In genomic region chr18:4074647-4075046, GRCh38 we compare ENCODE assay signal across 26 cellular contexts.
"Had no signal": no experiment of that assay in that cellular context is flagged by ENCODE, and none has a peak within 500 bp of the region (broad histone marks: within the 10 kb centered on the region; RNA-seq: fewer than 3 reads in every experiment).

No MANE protein-coding gene starts in this region.

- DNase-seq: activated CD4-positive, alpha-beta T cell treated with anti-CD3 and anti-CD28 coated beads for 1 hour; activated CD4-positive, alpha-beta T cell treated with anti-CD3 and anti-CD28 coated beads, Interleukin-2, amount 50 U/mL, for 4 hours; activated CD8-positive, alpha-beta memory T cell treated with anti-CD3 and anti-CD28 coated beads for 24 hours; activated CD8-positive, alpha-beta memory T cell treated with anti-CD3 and anti-CD28 coated beads, Interleukin-2, amount 50 U/mL, for 48 hours; activated naive CD4-positive, alpha-beta T cell treated with anti-CD3 and anti-CD28 coated beads for 36 hours; activated naive CD8-positive, alpha-beta T cell treated with anti-CD3 and anti-CD28 coated beads, Interleukin-2, amount 10 ng/mL, durations not matched to agents 7 days and 5 days; activated T-cell treated with anti-CD3 and anti-CD28 coated beads, Interleukin-2, amount 50 U/mL, for 4 hours; amygdala; body of pancreas; caudate nucleus; effector CD4-positive, alpha-beta T cell; heart right ventricle; naive thymus-derived CD8-positive, alpha-beta T cell; sigmoid colon; stimulated activated CD4-positive, alpha-beta T cell treated with anti-CD3 and anti-CD28 coated beads, Interleukin-4, amount 100 ng/mL, for 1 hour; stimulated activated naive CD4-positive, alpha-beta T cell; T-helper 1 cell; upper lobe of left lung had no signal

- H3K27me3 Mint-ChIP-seq: activated naive CD8-positive, alpha-beta T cell treated with anti-CD3 and anti-CD28 coated beads, Interleukin-2, amount 10 ng/mL, durations not matched to agents 7 days and 5 days had no signal

- H3K4me1 Mint-ChIP-seq: activated naive CD8-positive, alpha-beta T cell treated with anti-CD3 and anti-CD28 coated beads, Interleukin-2, amount 10 ng/mL, durations not matched to agents 7 days and 5 days; naive thymus-derived CD8-positive, alpha-beta T cell had no signal

- H3K27me3 ChIP-seq: body of pancreas, neural progenitor cell, sigmoid colon, upper lobe of left lung had no signal

- H3K36me3 Mint-ChIP-seq: activated naive CD8-positive, alpha-beta T cell treated with anti-CD3 and anti-CD28 coated beads, Interleukin-2, amount 10 ng/mL, durations not matched to agents 7 days and 5 days; mesothelial cell of epicardium; naive thymus-derived CD8-positive, alpha-beta T cell; neural progenitor cell had no signal

- H3K9me3 Mint-ChIP-seq: activated naive CD4-positive, alpha-beta T cell treated with anti-CD3 and anti-CD28 coated beads for 36 hours; activated naive CD8-positive, alpha-beta T cell treated with anti-CD3 and anti-CD28 coated beads, Interleukin-2, amount 10 ng/mL, durations not matched to agents 7 days and 5 days; activated T-cell treated with anti-CD3 and anti-CD28 coated beads, Interleukin-2, amount 50 U/mL, for 4 hours; dendritic cell treated with granulocyte-macrophage colony-stimulating factor and Interleukin-4, amounts not matched to agents 40 ng/mL and 50 ng/mL, for 4 days; naive thymus-derived CD8-positive, alpha-beta T cell; neural progenitor cell had no signal

- H3K9me3 ChIP-seq: body of pancreas, heart right ventricle, sigmoid colon, thoracic aorta, upper lobe of left lung had no signal

- H3K27ac ChIP-seq: body of pancreas, heart right ventricle, neural progenitor cell, sigmoid colon, thoracic aorta, upper lobe of left lung had no signal

- H3K4me1 ChIP-seq: body of pancreas, heart right ventricle, sigmoid colon, upper lobe of left lung had no signal

- H3K36me3 ChIP-seq: heart right ventricle, neural progenitor cell, sigmoid colon, thoracic aorta, upper lobe of left lung had no signal

- H3K4me3 ChIP-seq: body of pancreas, heart right ventricle, lung, neural progenitor cell, sigmoid colon, thoracic aorta, upper lobe of left lung had no signal

- ATAC-seq: activated T-cell treated with anti-CD3 and anti-CD28 coated beads, Interleukin-2, amount 50 U/mL, for 4 hours; body of pancreas; heart right ventricle; left lobe of liver; naive thymus-derived CD8-positive, alpha-beta T cell had no signal

- H3K4me2 ChIP-seq: neural progenitor cell had no signal

- H3K4me3 Mint-ChIP-seq: activated naive CD4-positive, alpha-beta T cell treated with anti-CD3 and anti-CD28 coated beads for 36 hours; activated naive CD8-positive, alpha-beta T cell treated with anti-CD3 and anti-CD28 coated beads, Interleukin-2, amount 10 ng/mL, durations not matched to agents 7 days and 5 days; activated T-cell treated with anti-CD3 and anti-CD28 coated beads, Interleukin-2, amount 50 U/mL, for 4 hours; dendritic cell treated with granulocyte-macrophage colony-stimulating factor and Interleukin-4, amounts not matched to agents 40 ng/mL and 50 ng/mL, for 4 days; mesothelial cell of epicardium; naive thymus-derived CD8-positive, alpha-beta T cell; neural progenitor cell had no signal

- FAIRE-seq: endometrium, TTC549 had no signal

- H2AFZ ChIP-seq: neural progenitor cell had no signal

- H3K27ac Mint-ChIP-seq: activated naive CD4-positive, alpha-beta T cell treated with anti-CD3 and anti-CD28 coated beads for 36 hours; activated naive CD8-positive, alpha-beta T cell treated with anti-CD3 and anti-CD28 coated beads, Interleukin-2, amount 10 ng/mL, durations not matched to agents 7 days and 5 days; dendritic cell treated with granulocyte-macrophage colony-stimulating factor and Interleukin-4, amounts not matched to agents 40 ng/mL and 50 ng/mL, for 4 days; mesothelial cell of epicardium; naive thymus-derived CD8-positive, alpha-beta T cell; neural progenitor cell had no signal

- H3K9ac ChIP-seq: neural progenitor cell had no signal
